7 cellular contexts compared by ENCODE assay signal in genomic region chr16:20799599-20799998, GRCh38. TPM values are rescaled to one million over a fixed set of nuclear protein-coding genes. Genes with fewer than 3 reads are reported as not detected.
DNase-seq lines count a peak whose midpoint lies in the region; ATAC-seq, FAIRE-seq and TF ChIP-seq lines count a peak whose summit lies in the region.

No MANE protein-coding gene starts in this region.

- in situ Hi-C loops in GM13976 (cut with MboI; ENCODE audit: low sequenced_read_pairs, unreplicated experiment) = no loop called here

- no peak overlapping the region for H3K27ac ChIP-seq in small intestine (ENCODE audit: low read depth in 1 of 2, low read length in 1 of 2)

- no peaks in the 10 kb centered on the region for H3K4me1 ChIP-seq in small intestine (ENCODE audit: control insufficient read depth in 2 of 2, insufficient read depth in 1 of 2, low read depth in 1 of 2, low read length in 1 of 2)

- H3K27me3 ChIP-seq in small intestine (ENCODE audit: control insufficient read depth in 2 of 2, insufficient read depth in 2 of 2, low read length in 2 of 2) = no peaks in the 10 kb centered on the region

- DNase-seq in GM13976 (ENCODE audit: low spot score) (no peak), NCI-H774 (lab: John Stamatoyannopoulos, UW) (peak; percentile 14), small intestine (peak; percentile 25), omental fat pad (ENCODE audit: low spot score) (no peak)

- TF ChIP-seq CTCF in GM13976 (IDR thresholded peaks at IDR 0.05; ENCODE audit: borderline replicate concordance, control extremely low read depth, extremely low read depth, insufficient read depth, missing control alignments) = peak; percentile 17
- TF ChIP-seq CTCF in omental fat pad (IDR thresholded peaks at IDR 0.05) = no peak

- FAIRE-seq in endometrium (lab: Jason Lieb, UNC) (peak; percentile 95), small intestine (lab: Jason Lieb, UNC) (peak; percentile 93)

- no peak overlapping the region for H3K4me3 ChIP-seq in small intestine (ENCODE audit: low read depth in 1 of 2, low read length in 2 of 2)

- peaks cover 2 to 7% of the 10 kb centered on the region in 2 donors for H3K36me3 ChIP-seq in small intestine (ENCODE audit: control insufficient read depth in 2 of 2, insufficient read depth in 2 of 2, low read length in 2 of 2)

- WGBS in small intestine, 3 donors = 59 to 81% (median 81%) methylated on average over 2 of the region's 2 CpGs

- no peak for TF ChIP-seq POLR2A in GM18505 (IDR thresholded peaks at IDR 0.05; ENCODE audit: borderline replicate concordance, extremely low read depth, insufficient read depth, insufficient read length)

- H3K9me3 ChIP-seq in small intestine (ENCODE audit: control insufficient read depth, low read depth) = no peaks in the 10 kb centered on the region

- ATAC-seq in GM21423 (IDR thresholded peaks at IDR 0.05; ENCODE audit: unreplicated experiment) (no peak), omental fat pad (ENCODE audit: low FRiP score) (no peak), GM18505 (IDR thresholded peaks at IDR 0.05; ENCODE audit: unreplicated experiment) (no peak)

RNA-seq across cellular contexts. Expression of gene ERI2, which starts 6.7 kb away (rescaled TPM):
- 10 to 100 TPM in 2 of 3 donors, 1 to 10 TPM in 1; 10.0 to 17.2 (median 17.2) TPM for polyA plus RNA-seq in small intestine
- total RNA-seq in omental fat pad = 10 to 100 TPM in 3 of 4 donors, 1 to 10 TPM in 1; 7.7 to 16.3 (median 12.9) TPM

RNA-seq across cellular contexts. Expression of gene REXO5, which starts 6.7 kb away (rescaled TPM):
- polyA plus RNA-seq in small intestine = 1 to 10 TPM in 2 of 3 donors, under 1 TPM in 1; 0.54 to 3.8 (median 2.7) TPM
- total RNA-seq in omental fat pad = 1 to 10 TPM; 1.7 to 4.6 (median 3.0) TPM

RNA-seq across cellular contexts. Expression of gene ACSM3, which starts 35.8 kb away (rescaled TPM):
- polyA plus RNA-seq in small intestine = 1 to 10 TPM; 1.8 to 5.9 (median 3.5) TPM
- total RNA-seq in omental fat pad = 10 to 100 TPM in 2 of 4 donors, 1 to 10 TPM in 2; 7.2 to 82.9 (median 10.9) TPM

RNA-seq across cellular contexts. Expression of gene THUMPD1, which starts 58.0 kb away (rescaled TPM):
- polyA plus RNA-seq in small intestine = 10 to 100 TPM in 2 of 3 donors, 1 to 10 TPM in 1; 7.6 to 17.1 (median 12.7) TPM
- total RNA-seq in omental fat pad = 10 to 100 TPM; 44.6 to 59.9 (median 45.5) TPM

Comparison
In these comparisons a context has a peak if more than half of its experiments do, and no peak if none do; other contexts are left out.
1. DNase-seq: peak in NCI-H774 (single experiment) and small intestine (single experiment); none in GM13976 (single experiment) and omental fat pad (single experiment).